ENCODE assay signal across 8 cellular contexts in the genomic region with DNA sequence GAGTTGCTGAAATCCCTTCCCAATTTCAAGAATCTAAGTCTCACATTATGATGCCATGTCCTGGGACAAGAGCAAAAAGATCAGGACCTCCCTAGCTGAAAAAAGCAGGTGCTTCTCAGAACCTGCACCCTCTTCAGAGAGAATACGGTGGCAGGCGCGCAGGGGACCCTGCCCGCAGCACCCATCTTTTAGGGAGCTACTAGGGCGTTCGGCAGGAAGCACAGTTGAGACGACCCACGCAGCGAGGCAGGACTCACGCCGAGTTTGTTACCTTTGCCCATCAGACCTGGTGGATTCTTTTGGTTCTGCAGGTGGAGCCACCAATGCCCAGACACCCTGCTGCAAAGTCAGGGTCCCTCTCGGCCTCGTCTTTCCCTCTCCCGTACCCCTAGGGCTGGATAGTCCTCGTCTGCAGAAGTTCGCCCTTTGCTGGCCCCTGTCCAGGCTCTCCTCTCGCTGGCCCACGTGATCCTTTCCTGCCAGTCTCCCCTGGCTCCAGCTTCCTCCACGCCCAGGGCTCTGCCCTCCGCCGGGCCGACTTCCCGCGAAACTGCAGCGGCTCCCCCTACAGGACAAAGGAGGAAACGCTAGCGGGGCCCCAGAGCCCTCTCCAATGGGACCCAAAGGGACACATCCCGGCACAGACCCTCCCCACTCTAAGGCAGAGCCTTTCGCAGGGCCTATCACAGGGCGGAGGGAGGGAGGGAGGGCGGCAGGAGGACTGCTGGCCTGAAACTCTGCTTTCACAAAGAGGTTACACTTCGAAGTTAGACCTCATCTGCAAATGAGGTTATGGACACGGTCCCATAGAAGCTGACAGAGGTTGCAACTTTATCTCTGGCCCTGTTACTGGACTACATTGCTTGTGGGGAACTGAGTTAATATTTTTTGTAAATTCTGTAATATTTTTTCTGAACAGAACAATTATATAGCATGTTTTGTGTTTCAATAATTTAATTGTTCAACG. TPM values are rescaled to one million over a fixed set of nuclear protein-coding genes. Genes with fewer than 3 reads are reported as not detected.
A peak's percentile ranks its signal among the peaks of the same experiment; 100 is the strongest.
DNase-seq lines count a peak whose midpoint lies in the region; ATAC-seq and FAIRE-seq lines count a peak whose summit lies in the region.

No MANE protein-coding gene starts in this region.

- H3K14ac ChIP-seq in trophoblast cell (ENCODE audit: low read length), result no peak overlapping the region

- no peaks in the 10 kb centered on the region for H3K79me2 ChIP-seq in trophoblast cell (ENCODE audit: control insufficient read depth, insufficient read depth, low read length, poor library complexity)

- no peak overlapping the region for H3K27ac ChIP-seq in trophoblast cell (ENCODE audit: low read depth, low read length)

- H2AK5ac ChIP-seq in trophoblast cell (ENCODE audit: low read length), result no peak overlapping the region

- DNase-seq in GM18507 (ENCODE audit: extremely low spot score, insufficient read length, low read depth) (peak; percentile 35), SK-MEL-5 (ENCODE audit: low read depth, low spot score) (peak; percentile 85), activated gamma-delta T cell treated with Interleukin-2 at 50 U/mL for 16 hours (peak; percentile 63), glomerular endothelial cell (ENCODE audit: extremely low read depth, low read depth, low spot score) (peak; percentile 23), trophoblast cell (peak; percentile 72 to 84), ureter (ENCODE audit: low spot score) (peak; percentile 89), GOT3 (lab: John Stamatoyannopoulos, UW) (no peak)

- no peak overlapping the region for H3K18ac ChIP-seq in trophoblast cell (ENCODE audit: low read length)

- in situ Hi-C loops in SK-MEL-5 (cut with HindIII; ENCODE audit: low pct_unique_long_range_greater_than_20kb, low sequenced_read_pairs), result no loop called here

- ATAC-seq in HG03571 (IDR thresholded peaks at IDR 0.05; ENCODE audit: unreplicated experiment), result peak; percentile 69

- no peak overlapping the region for H4K8ac ChIP-seq in trophoblast cell (ENCODE audit: low read depth, low read length)

- no peak overlapping the region for H3K4ac ChIP-seq in trophoblast cell (ENCODE audit: low read depth, low read length)

- WGBS in trophoblast cell (ENCODE audit: extremely low coverage, insufficient coverage, insufficient read length), result no CpG with 5 or more reads among the region's 34 CpGs

- H3K9me3 ChIP-seq in trophoblast cell (ENCODE audit: insufficient read depth, low read depth, low read length), result no peaks in the 10 kb centered on the region

- H2BK5ac ChIP-seq in trophoblast cell (ENCODE audit: low read depth, low read length, poor library complexity), result no peak overlapping the region

- H3K23ac ChIP-seq in trophoblast cell (ENCODE audit: low read length), result no peak overlapping the region

- H3K4me2 ChIP-seq in trophoblast cell (ENCODE audit: low read length), result peak overlapping the region; percentile 39

- H3K27me3 ChIP-seq in trophoblast cell (ENCODE audit: insufficient read depth, low read length), result no peaks in the 10 kb centered on the region

- peak; percentile 79 for FAIRE-seq in GM18507 (lab: Jason Lieb, UNC)

- no peak overlapping the region for H2BK12ac ChIP-seq in trophoblast cell (ENCODE audit: low read length)

- no peak overlapping the region for H4K91ac ChIP-seq in trophoblast cell (ENCODE audit: low read depth, low read length)

- no peak overlapping the region for H3K4me3 ChIP-seq in trophoblast cell (ENCODE audit: low read depth, low read length)

- no peak overlapping the region for H3K9ac ChIP-seq in trophoblast cell (ENCODE audit: low read length)

- no peaks in the 10 kb centered on the region for H3K36me3 ChIP-seq in trophoblast cell (ENCODE audit: control insufficient read depth in 1 of 2, insufficient read depth in 2 of 2, low read length in 2 of 2)

- H3K4me1 ChIP-seq in trophoblast cell (ENCODE audit: control insufficient read depth in 1 of 2, insufficient read depth in 2 of 2, low read length in 2 of 2), result peaks cover 0 to 3% of the 10 kb centered on the region in 2 experiments

- H2BK120ac ChIP-seq in trophoblast cell (ENCODE audit: insufficient read depth, low read length, poor library complexity), result no peak overlapping the region

- no peak overlapping the region for H4K12ac ChIP-seq in trophoblast cell (ENCODE audit: low read depth, low read length)

- no peaks in the 10 kb centered on the region for H3K79me1 ChIP-seq in trophoblast cell (ENCODE audit: low read length)

- H2AFZ ChIP-seq in trophoblast cell (ENCODE audit: insufficient read depth, low read length, poor library complexity), result peak overlapping the region; percentile 5

RNA-seq across cellular contexts. Expression of a gene that starts 28.8 kb away (rescaled TPM):
- total RNA-seq in SK-MEL-5 (2014; rRNA removed; shearing (Covaris generic)), result not detected in 2 replicates
- not detected in 2 replicates for polyA plus RNA-seq in SK-MEL-5 (2015; cell fraction: cytosol; rRNA removed)
- polyA plus RNA-seq in SK-MEL-5 (2015; cell fraction: nucleus; rRNA removed), result not detected in 2 replicates
- total RNA-seq in glomerular endothelial cell, result not detected in 2 replicates
- not detected in 2 replicates for polyA plus RNA-seq in trophoblast cell (2013)
- not detected for total RNA-seq in ureter
